Comparison of ENCODE assay signal across 1 cellular context in genomic region chr6:110815260-110816109, GRCh38.
TF ChIP-seq lines count a peak whose summit lies in the region.

Gene CDK19, minus strand, starts transcription at chr6:110815469. Its CDS starts 333 bp downstream, at chr6:110815136.

TF ChIP-seq in GM12878, 131 proteins besides CTCF, POLR2A, EP300 and RAD21 (continued from another document):
- TF ChIP-seq CREB1 (IDR thresholded peaks at IDR 0.05; ENCODE audit: low read depth) (peak; percentile 89), ELK1 (IDR thresholded peaks at IDR 0.05; ENCODE audit: low read depth, low read length) (peak; percentile 28; the same call in 1 of the 2 replicates), MLLT1 (IDR thresholded peaks at IDR 0.05) (peak; percentile 85), KDM1A (IDR thresholded peaks at IDR 0.05; ENCODE audit: borderline replicate concordance) (no peak), WRNIP1 (IDR thresholded peaks at IDR 0.05; ENCODE audit: borderline replicate concordance, low read depth, low read length) (peak; percentile 11; the same call in 1 of the 2 replicates), SREBF1 (IDR thresholded peaks at IDR 0.05; ENCODE audit: low read length) (peak; percentile 68), POLR2AphosphoS2 (IDR thresholded peaks at IDR 0.05; ENCODE audit: low read depth, low read length) (peak; percentile 96), BRCA1 (IDR thresholded peaks at IDR 0.05; ENCODE audit: low read depth, low read length) (no peak), GABPA (IDR thresholded peaks at IDR 0.05; ENCODE audit: low read depth) (no peak), HDGF (IDR thresholded peaks at IDR 0.05) (peak; percentile 89; the same call in 1 of the 2 replicates), CBX5 (IDR thresholded peaks at IDR 0.05; ENCODE audit: low read depth) (peak; percentile 97; the same call in 1 of the 2 replicates), SUZ12 (IDR thresholded peaks at IDR 0.05; ENCODE audit: unreplicated experiment) (no peak), CEBPB (IDR thresholded peaks at IDR 0.05; ENCODE audit: borderline replicate concordance in 1 of 2, low read depth in 2 of 2, low read length in 2 of 2) (no peak), ATF3 (IDR thresholded peaks at IDR 0.05; ENCODE audit: borderline replicate concordance, extremely low read depth, low read depth, low read length) (no peak), USF1 (IDR thresholded peaks at IDR 0.05; ENCODE audit: borderline replicate concordance, extremely low read length, insufficient read depth, low read depth, low read length) (no peak), ZNF687 (IDR thresholded peaks at IDR 0.05) (peak; percentile 75), FOXM1 (IDR thresholded peaks at IDR 0.05; ENCODE audit: low read depth, low read length) (peak; percentile 90), CUX1 (IDR thresholded peaks at IDR 0.05; ENCODE audit: insufficient replicate concordance, low read depth, low read length) (no peak), ASH2L (IDR thresholded peaks at IDR 0.05; ENCODE audit: borderline replicate concordance, low read depth) (peak; percentile 83; the same call in 1 of the 2 replicates), CHD2 (IDR thresholded peaks at IDR 0.05; ENCODE audit: borderline replicate concordance, low read depth, low read length) (peak; percentile 92), E4F1 (IDR thresholded peaks at IDR 0.05; ENCODE audit: borderline replicate concordance, partially characterized antibody) (no peak), SRF (IDR thresholded peaks at IDR 0.05; ENCODE audit: low read depth in 2 of 2, low read length in 2 of 2) (0 out of 4 replicates have a peak, but pooled peaks of 1 of the 2 experiments have one; percentile 8), NFIC (IDR thresholded peaks at IDR 0.05; ENCODE audit: low read depth, low read length) (no peak), MXI1 (IDR thresholded peaks at IDR 0.05; ENCODE audit: low read depth, low read length) (peak; percentile 36; the same call in 1 of the 2 replicates), MYB (IDR thresholded peaks at IDR 0.05; ENCODE audit: borderline replicate concordance, low read depth, low read length) (no peak), BACH1 (IDR thresholded peaks at IDR 0.05; ENCODE audit: borderline replicate concordance) (peak; percentile 67), IRF3 (IDR thresholded peaks at IDR 0.05) (peak; percentile 59; the same call in 1 of the 2 replicates), RBBP5 (conservative IDR thresholded peaks at IDR 0.05) (no peak), MYC (IDR thresholded peaks at IDR 0.05; ENCODE audit: insufficient read depth, insufficient read length, insufficient replicate concordance, low read length, severe bottlenecking) (no peak), DPF2 (IDR thresholded peaks at IDR 0.05) (peak; percentile 65; the same call in 1 of the 2 replicates), ZNF207 (IDR thresholded peaks at IDR 0.05; ENCODE audit: borderline replicate concordance) (peak; percentile 60; the same call in 1 of the 2 replicates), ZBED1 (IDR thresholded peaks at IDR 0.05; ENCODE audit: borderline replicate concordance) (no peak), SPI1 (IDR thresholded peaks at IDR 0.05; ENCODE audit: borderline replicate concordance, insufficient read depth, low read depth, low read length) (no peak), ZNF384 (IDR thresholded peaks at IDR 0.05; ENCODE audit: borderline replicate concordance, low read depth, low read length) (no peak), GATAD2B (conservative IDR thresholded peaks at IDR 0.05; ENCODE audit: low read depth) (peak; percentile 53; the same call in 1 of the 2 replicates), ATF2 (IDR thresholded peaks at IDR 0.05; ENCODE audit: low read length) (peak; percentile 45; the same call in 1 of the 2 replicates), FOXK2 (IDR thresholded peaks at IDR 0.05) (peak; percentile 89), YY1 (IDR thresholded peaks at IDR 0.05; ENCODE audit: low read depth, low read length) (peak; percentile 74; the same call in 1 of the 2 replicates), EGR1 (IDR thresholded peaks at IDR 0.05; ENCODE audit: borderline replicate concordance in 1 of 2, low read depth in 2 of 2, low read length in 2 of 2) (peak in 1 of 2 experiments; percentile 97; a peak in 2 of 3 replicates), SIN3A (IDR thresholded peaks at IDR 0.05; ENCODE audit: low read depth, low read length) (peak; percentile 72)
TF ChIP-seq in GM12878: peak in this region for 67.
